1 cellular context compared by ENCODE assay signal in the genomic region with DNA sequence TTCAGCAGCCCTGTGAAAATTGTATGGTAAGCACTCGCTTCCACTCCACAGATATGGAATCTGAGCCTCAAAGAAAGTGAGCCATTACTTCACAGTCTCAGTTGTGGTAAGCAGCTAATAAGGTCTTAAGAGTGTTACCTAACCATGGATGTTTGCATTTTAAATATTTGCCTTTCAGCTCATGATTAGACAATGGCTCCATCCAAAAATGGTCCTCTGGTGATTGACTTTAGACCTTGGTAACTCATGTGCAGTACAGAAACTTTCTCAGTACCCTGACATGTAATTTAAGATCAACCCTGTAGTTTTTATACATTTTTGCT.
TF ChIP-seq lines count a peak whose summit lies in the region.

No MANE protein-coding gene starts in this region.

TF ChIP-seq in liver, 16 proteins besides CTCF, POLR2A, EP300 and RAD21 (continued from another document):
- TF ChIP-seq, protein P1, sequence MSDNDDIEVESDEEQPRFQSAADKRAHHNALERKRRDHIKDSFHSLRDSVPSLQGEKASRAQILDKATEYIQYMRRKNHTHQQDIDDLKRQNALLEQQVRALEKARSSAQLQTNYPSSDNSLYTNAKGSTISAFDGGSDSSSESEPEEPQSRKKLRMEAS (IDR thresholded peaks at IDR 0.05), result peak; percentile 52
- TF ChIP-seq GABPA (IDR thresholded peaks at IDR 0.05 in 1 of 2, conservative IDR thresholded peaks at IDR 0.05 in 1 of 2), result no peak
TF ChIP-seq in liver: peak in this region for 11.
